In the genomic region with DNA sequence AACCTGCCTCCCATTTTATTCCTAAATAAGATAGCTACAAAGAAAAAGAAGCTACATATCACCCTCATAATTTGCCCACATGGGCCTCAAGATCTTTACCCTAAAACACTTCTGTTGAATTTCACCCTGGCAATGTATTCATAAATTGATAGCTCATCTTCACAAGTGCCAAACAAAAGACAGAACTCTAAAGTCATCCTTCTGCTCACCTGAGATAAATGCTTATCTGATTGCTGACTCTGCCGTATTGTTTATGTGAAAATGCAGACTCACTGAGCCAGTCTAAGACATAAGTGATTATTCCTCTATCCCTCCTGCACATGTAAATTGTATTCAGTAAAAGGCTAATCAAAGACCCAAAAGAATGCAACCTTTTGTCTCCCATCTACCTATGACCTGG, we compare ENCODE assay signal across 15 cellular contexts. TPM values are rescaled to one million over a fixed set of nuclear protein-coding genes. Genes with fewer than 3 reads are reported as not detected.
DNase-seq lines count a peak whose midpoint lies in the region; ATAC-seq and TF ChIP-seq lines count a peak whose summit lies in the region.
"Had no signal": no experiment of that assay in that cellular context is flagged by ENCODE, and none has a peak within 500 bp of the region (broad histone marks: within the 10 kb centered on the region; RNA-seq: fewer than 3 reads in every experiment).

No MANE protein-coding gene starts in this region.

- H3K36me3 Mint-ChIP-seq in activated CD4-positive, alpha-beta T cell treated with anti-CD3 and anti-CD28 coated beads for 36 hours (ENCODE audit: low read depth), result peaks cover 31% of the 10 kb centered on the region
- H3K36me3 Mint-ChIP-seq in HFFc6 (ENCODE audit: low read depth), result peaks cover 36% of the 10 kb centered on the region
- H3K36me3 Mint-ChIP-seq in chondrocyte (ENCODE audit: low read depth), result peaks cover 11% of the 10 kb centered on the region
- peaks cover 52% of the 10 kb centered on the region for H3K36me3 Mint-ChIP-seq in nephron progenitor cell (ENCODE audit: low read depth)

- no peak for TF ChIP-seq CTCF in HFFc6 (IDR thresholded peaks at IDR 0.05)
- TF ChIP-seq CTCF in chondrocyte (IDR thresholded peaks at IDR 0.05), result no peak
- no peak for TF ChIP-seq CTCF in nephron progenitor cell (IDR thresholded peaks at IDR 0.05)

- H3K27ac Mint-ChIP-seq in activated CD4-positive, alpha-beta T cell treated with anti-CD3 and anti-CD28 coated beads for 36 hours, result peak overlapping the region; percentile 21
- H3K27ac Mint-ChIP-seq in HFFc6, result peak overlapping the region; percentile 96; the same call in 1 of the 2 replicates
- H3K27ac Mint-ChIP-seq in chondrocyte (ENCODE audit: unreplicated experiment), result peak overlapping the region; percentile 57
- H3K27ac Mint-ChIP-seq in nephron progenitor cell, result peak overlapping the region; percentile 98

- no peak for ATAC-seq in activated CD4-positive, alpha-beta T cell treated with anti-CD3 and anti-CD28 coated beads for 36 hours
- ATAC-seq in GM18519 (IDR thresholded peaks at IDR 0.05; ENCODE audit: low FRiP score, unreplicated experiment) (no peak), HG02623 (IDR thresholded peaks at IDR 0.05; ENCODE audit: unreplicated experiment) (no peak)
- ATAC-seq: esophagus mucosa had no signal

- H3K4me1 Mint-ChIP-seq in activated CD4-positive, alpha-beta T cell treated with anti-CD3 and anti-CD28 coated beads for 36 hours, result peaks cover 39% of the 10 kb centered on the region
- H3K4me1 Mint-ChIP-seq in HFFc6 (ENCODE audit: low read depth) (peaks cover 45% of the 10 kb centered on the region), chondrocyte (ENCODE audit: low read depth) (peaks cover 51% of the 10 kb centered on the region), nephron progenitor cell (peaks cover 60% of the 10 kb centered on the region)

- no peak overlapping the region for H3K4me3 Mint-ChIP-seq in activated CD4-positive, alpha-beta T cell treated with anti-CD3 and anti-CD28 coated beads for 36 hours
- H3K4me3 Mint-ChIP-seq in HFFc6 (peak overlapping the region; percentile 96; the same call in 1 of the 2 replicates), chondrocyte (ENCODE audit: unreplicated experiment) (no peak overlapping the region), nephron progenitor cell (peak overlapping the region; percentile 92)

- POLR2A ChIA-PET in activated CD4-positive, alpha-beta T cell treated with anti-CD3 and anti-CD28 coated beads for 36 hours (lab: Charles Lee), result no interaction called here

- DNase-seq in activated CD4-positive, alpha-beta T cell treated with anti-CD3 and anti-CD28 coated beads for 36 hours, result no peak
- DNase-seq in activated CD4-positive, alpha-beta T cell treated with anti-CD3 and anti-CD28 coated beads for 48 hours, result no peak
- DNase-seq in HFFc6, result no peak
- DNase-seq in chondrocyte (ENCODE audit: low spot score), result no peak
- DNase-seq in nephron progenitor cell, result no peak
- no peak for DNase-seq in LoVo (ENCODE audit: low spot score)
- DNase-seq: DMS79 treated with DMSO at 0.1 percent for 48 hours, H7, NCI-H1105 treated with DMSO at 0.1 percent for 48 hours, SHP77 treated with DMSO at 0.1 percent for 48 hours had no signal

- CTCF ChIA-PET in activated CD4-positive, alpha-beta T cell treated with anti-CD3 and anti-CD28 coated beads for 36 hours (lab: Charles Lee), result interaction anchor here (0.7 to 1.0 kb wide), 3 partner anchors 11 to 800 kb away, joined by 3 to 5 read pairs (median 4); a partner anchor contains a TSS

- intact Hi-C loops in activated CD4-positive, alpha-beta T cell treated with anti-CD3 and anti-CD28 coated beads for 36 hours (cut with DNase I, micrococcal nuclease), result loop anchor here in 1 of 2 experiments (5.0 to 10.0 kb wide), 2 partner anchors 1309 to 1426 kb away; no protein-coding TSS in a partner anchor

- no peaks in the 10 kb centered on the region for H3K27me3 Mint-ChIP-seq in activated CD4-positive, alpha-beta T cell treated with anti-CD3 and anti-CD28 coated beads for 36 hours
- H3K27me3 Mint-ChIP-seq in HFFc6 (ENCODE audit: insufficient read depth) (no peaks in the 10 kb centered on the region; the same call in 1 of the 2 replicates), chondrocyte (ENCODE audit: low read depth) (no peaks in the 10 kb centered on the region), nephron progenitor cell (ENCODE audit: low read depth, poor library complexity) (no peaks in the 10 kb centered on the region)

- H3K9me3 Mint-ChIP-seq in activated CD4-positive, alpha-beta T cell treated with anti-CD3 and anti-CD28 coated beads for 36 hours (ENCODE audit: low read depth), result no peaks in the 10 kb centered on the region
- H3K9me3 Mint-ChIP-seq in HFFc6 (peaks cover 2% of the 10 kb centered on the region; the same call in 1 of the 2 replicates), chondrocyte (ENCODE audit: low read depth) (peaks cover 5% of the 10 kb centered on the region), nephron progenitor cell (peaks cover 6% of the 10 kb centered on the region)

RNA-seq across cellular contexts. Expression of a gene that starts 2.0 kb away (rescaled TPM):
- total RNA-seq in activated CD4-positive, alpha-beta T cell treated with anti-CD3 and anti-CD28 coated beads for 36 hours, result 10 to 100 TPM; 16.1 to 18.3 TPM
- 10 to 100 TPM; 15.0 to 21.6 (median 17.7) TPM for total RNA-seq in HFFc6 (2021; fragmentation: NEBNext Ultra II Directional; extraction: Animal tissue kit (Norgen Biotek cat#: 25700))
- total RNA-seq in chondrocyte, result 17.1 to 18.8 TPM (median 17.3 TPM) in 3 replicates

RNA-seq across cellular contexts. Expression of a gene that starts 30.9 kb away (rescaled TPM):
- not detected for total RNA-seq in activated CD4-positive, alpha-beta T cell treated with anti-CD3 and anti-CD28 coated beads for 36 hours
- total RNA-seq in HFFc6 (2021; fragmentation: NEBNext Ultra II Directional; extraction: Animal tissue kit (Norgen Biotek cat#: 25700)), result not detected
- total RNA-seq in chondrocyte, result not detected in 3 replicates
- total RNA-seq: esophagus mucosa, H7, NCI-H460, urinary bladder had no signal

Comparison
In these comparisons a context has a peak if more than half of its experiments do, and no peak if none do; other contexts are left out.
1. H3K27ac Mint-ChIP-seq: peak in every context shown above with its lines; median percentile 98 in nephron progenitor cell; 96 in HFFc6; 57 in chondrocyte; 21 in activated CD4-positive, alpha-beta T cell treated with anti-CD3 and anti-CD28 coated beads for 36 hours.
2. H3K4me3 Mint-ChIP-seq: peak in HFFc6 (single experiment) and nephron progenitor cell (single experiment); none in activated CD4-positive, alpha-beta T cell treated with anti-CD3 and anti-CD28 coated beads for 36 hours (single experiment) and chondrocyte (single experiment).